ENCODE assay signal across 18 cellular contexts in genomic region chr5:93589348-93589662, GRCh38. TPM values are rescaled to one million over a fixed set of nuclear protein-coding genes. Genes with fewer than 3 reads are reported as not detected.
A peak's percentile ranks its signal among the peaks of the same experiment; 100 is the strongest.
DNase-seq lines count a peak whose midpoint lies in the region; ATAC-seq and TF ChIP-seq lines count a peak whose summit lies in the region.
"Had no signal": no experiment of that assay in that cellular context is flagged by ENCODE, and none has a peak within 500 bp of the region (broad histone marks: within the 10 kb centered on the region; RNA-seq: fewer than 3 reads in every experiment).

No MANE protein-coding gene starts in this region.

- H3K4me2 ChIP-seq in OCI-LY7 (ENCODE audit: low read length): no peak overlapping the region

- TF ChIP-seq CTCF in astrocyte of the cerebellum (IDR thresholded peaks at IDR 0.05; ENCODE audit: low read depth, low read length, missing control alignments) (no peak), fibroblast of villous mesenchyme (IDR thresholded peaks at IDR 0.05; ENCODE audit: insufficient read depth, low read depth, low read length) (no peak), OCI-LY7 (conservative IDR thresholded peaks at IDR 0.05; ENCODE audit: low read length) (no peak)

- ATAC-seq in HG03139 (IDR thresholded peaks at IDR 0.05; ENCODE audit: unreplicated experiment): no peak
- ATAC-seq in GM18505 (IDR thresholded peaks at IDR 0.05; ENCODE audit: unreplicated experiment): no peak
- ATAC-seq: body of pancreas; naive thymus-derived CD8-positive, alpha-beta T cell had no signal

- POLR2A ChIA-PET in OCI-LY7 (lab: Charles Lee): no interaction called here

- H3K27ac ChIP-seq in HUES64 (ENCODE audit: low read depth, low read length): no peak overlapping the region
- no peak overlapping the region for H3K27ac ChIP-seq in OCI-LY7 (ENCODE audit: low read depth, low read length, poor library complexity, severe bottlenecking)
- H3K27ac ChIP-seq: body of pancreas had no signal

- no peak overlapping the region for H2AFZ ChIP-seq in neuron (ENCODE audit: low read depth, low read length)
- no peak overlapping the region for H2AFZ ChIP-seq in OCI-LY7 (ENCODE audit: low read length)

- H3K79me2 ChIP-seq in OCI-LY7 (ENCODE audit: insufficient read depth, low read depth, low read length): no peaks in the 10 kb centered on the region

- 40% methylated on average over 3 of the region's 3 CpGs for WGBS in HUES64

- H3K9me2 ChIP-seq in OCI-LY7 (ENCODE audit: insufficient read depth, low read length): no peaks in the 10 kb centered on the region

- DNase-seq in astrocyte of the cerebellum (ENCODE audit: low read depth): no peak
- no peak for DNase-seq in fibroblast of villous mesenchyme (ENCODE audit: low read depth)
- DNase-seq in OCI-LY7 (ENCODE audit: low spot score): no peak
- no peak for DNase-seq in MG63
- DNase-seq: activated CD4-positive, alpha-beta T cell treated with anti-CD3 and anti-CD28 coated beads for 1 hour; activated CD8-positive, alpha-beta memory T cell treated with anti-CD3 and anti-CD28 coated beads, Interleukin-2, amount 50 U/mL, for 48 hours; activated naive CD4-positive, alpha-beta T cell treated with Interleukin-2 at 50 U/mL for 16 hours; body of pancreas; EL; naive thymus-derived CD8-positive, alpha-beta T cell; NCI-H1436 treated with DMSO at 0.1 percent for 48 hours; SHP77 treated with DMSO at 0.1 percent for 48 hours; stimulated activated CD4-positive, alpha-beta T cell treated with anti-CD3 and anti-CD28 coated beads, Interleukin-2, amount 100 ng/mL, for 24 hours had no signal

- intact Hi-C loops in OCI-LY7 (cut with micrococcal nuclease; ENCODE audit: unreplicated experiment): no loop called here

- BruUV-seq in OCI-LY7 (replicated peaks; lab: Mats Ljungman, UMichigan): no TSS peak

- H3K9me3 ChIP-seq in HUES64 (ENCODE audit: insufficient read depth, low read depth, low read length): no peaks in the 10 kb centered on the region
- peaks cover 5% of the 10 kb centered on the region for H3K9me3 ChIP-seq in neuron (ENCODE audit: low read length)
- no peaks in the 10 kb centered on the region for H3K9me3 ChIP-seq in OCI-LY7 (ENCODE audit: low read length)
- H3K9me3 ChIP-seq in MG63: no peaks in the 10 kb centered on the region
- H3K9me3 ChIP-seq: body of pancreas had no signal

- no peaks in the 10 kb centered on the region for H4K20me1 ChIP-seq in OCI-LY7 (ENCODE audit: insufficient read depth, low read length)

- TF ChIP-seq POLR2A in GM18505 (IDR thresholded peaks at IDR 0.05; ENCODE audit: borderline replicate concordance, extremely low read depth, insufficient read depth, insufficient read length): no peak

- peaks cover 7% of the 10 kb centered on the region; the same call in 1 of the 2 replicates for H3K4me1 ChIP-seq in HUES64 (ENCODE audit: insufficient read depth, low read length)
- H3K4me1 ChIP-seq in neuron (ENCODE audit: insufficient read depth, low read length): peaks cover 50% of the 10 kb centered on the region
- H3K4me1 ChIP-seq in OCI-LY7 (ENCODE audit: insufficient read depth, low read length, poor library complexity, severe bottlenecking): no peaks in the 10 kb centered on the region
- H3K4me1 ChIP-seq: body of pancreas had no signal

- in situ Hi-C loops in astrocyte of the cerebellum (cut with HindIII; ENCODE audit: low sequenced_read_pairs): no loop called here

- CTCF ChIA-PET in OCI-LY7 (lab: Charles Lee; ENCODE audit: unreplicated experiment): no interaction called here

- H3K9ac ChIP-seq in HUES64 (ENCODE audit: low read depth, low read length): no peak overlapping the region

- peaks cover 97% of the 10 kb centered on the region for H3K27me3 ChIP-seq in HUES64 (ENCODE audit: insufficient read depth, low read length)
- no peaks in the 10 kb centered on the region for H3K27me3 ChIP-seq in neuron (ENCODE audit: insufficient read depth, low read length)
- H3K27me3 ChIP-seq in MG63: no peaks in the 10 kb centered on the region

- no peaks in the 10 kb centered on the region for H3K36me3 ChIP-seq in HUES64 (ENCODE audit: insufficient read depth, low read length)
- H3K36me3 ChIP-seq in neuron (ENCODE audit: insufficient read depth, low read length): peaks cover 88% of the 10 kb centered on the region
- no peaks in the 10 kb centered on the region for H3K36me3 ChIP-seq in OCI-LY7 (ENCODE audit: insufficient read depth, low read length)
- peaks cover 66% of the 10 kb centered on the region for H3K36me3 ChIP-seq in MG63

- peak overlapping the region; percentile 23; the same call in 1 of the 2 replicates for H3K4me3 ChIP-seq in HUES64 (ENCODE audit: low read length)
- H3K4me3 ChIP-seq in astrocyte of the cerebellum (ENCODE audit: low read depth, low read length): peak overlapping the region; percentile 98
- peak overlapping the region; percentile 92 for H3K4me3 ChIP-seq in fibroblast of villous mesenchyme (ENCODE audit: low read depth, low read length)
- peak overlapping the region; percentile 99 for H3K4me3 ChIP-seq in neuron (ENCODE audit: low read length)
- H3K4me3 ChIP-seq in OCI-LY7 (ENCODE audit: low read depth, low read length, poor library complexity, severe bottlenecking): no peak overlapping the region
- no peak overlapping the region for H3K4me3 ChIP-seq in MG63
- H3K4me3 ChIP-seq: body of pancreas had no signal

RNA-seq across cellular contexts. Expression of gene NR2F1, which starts 6.3 kb away (rescaled TPM):
- polyA plus RNA-seq in HUES64 (2013, experiment 1 of 2): 24.5 TPM
- polyA plus RNA-seq in HUES64 (2013, experiment 2 of 2): 47.7 TPM
- total RNA-seq in fibroblast of villous mesenchyme (29.8 and 68.3 TPM in 2 replicates), OCI-LY7 (2022) (not detected in 2 replicates)
- total RNA-seq in OCI-LY7 (2014; rRNA removed; shearing (Covaris generic)): not detected in 2 replicates
- 73.0 and 76.3 TPM in 2 replicates for total RNA-seq in MG63 (2014; rRNA removed; shearing (Covaris generic); ENCODE audit: low replicate concordance)
- total RNA-seq: naive thymus-derived CD8-positive, alpha-beta T cell; T-helper 2 cell treated with Interferon-gamma antibody and Interleukin-4, amounts not matched to agents 100 ng/mL and 5 ng/mL, for 36 hours had no signal
- polyA plus RNA-seq: naive thymus-derived CD8-positive, alpha-beta T cell had no signal

RNA-seq across cellular contexts. Expression of gene NR2F1-AS1, which starts 8.3 kb away (rescaled TPM):
- polyA plus RNA-seq in HUES64 (2013, experiment 1 of 2): 3.7 TPM
- 8.7 TPM for polyA plus RNA-seq in HUES64 (2013, experiment 2 of 2)
- total RNA-seq in fibroblast of villous mesenchyme: 27.6 and 30.3 TPM in 2 replicates
- total RNA-seq in OCI-LY7 (2014; rRNA removed; shearing (Covaris generic)): not detected in 2 replicates
- total RNA-seq in OCI-LY7 (2022): not detected in 2 replicates
- 8.1 and 15.1 TPM in 2 replicates for total RNA-seq in MG63 (2014; rRNA removed; shearing (Covaris generic); ENCODE audit: low replicate concordance)
- total RNA-seq: naive thymus-derived CD8-positive, alpha-beta T cell; T-helper 2 cell treated with Interferon-gamma antibody and Interleukin-4, amounts not matched to agents 100 ng/mL and 5 ng/mL, for 36 hours had no signal
- polyA plus RNA-seq: naive thymus-derived CD8-positive, alpha-beta T cell had no signal

Comparison
In these comparisons a context has a peak if more than half of its experiments do, and no peak if none do; other contexts are left out.
1. H3K4me3 ChIP-seq: peak in HUES64 (single experiment), astrocyte of the cerebellum (single experiment), fibroblast of villous mesenchyme (single experiment) and neuron (single experiment); none in OCI-LY7 (single experiment) and MG63 (single experiment).
2. RNA of gene NR2F1, which starts 6.3 kb away (total RNA-seq): 73.0 to 76.3 TPM in MG63 and 29.8 to 68.3 TPM in fibroblast of villous mesenchyme; not detected in OCI-LY7; every median in the first group is over 10 times any median in the second.